ENCODE assay signal across 29 cellular contexts in genomic region chr3:65603631-65604030, GRCh38.
"Had no signal": no experiment of that assay in that cellular context is flagged by ENCODE, and none has a peak within 500 bp of the region (broad histone marks: within the 10 kb centered on the region; RNA-seq: fewer than 3 reads in every experiment).

No MANE protein-coding gene starts in this region.

- H3K4me1 ChIP-seq: testis, transverse colon, upper lobe of right lung, uterus had no signal

- H3K4me1 Mint-ChIP-seq: stimulated activated effector memory CD8-positive, alpha-beta T cell treated with anti-CD3 and anti-CD28 coated beads, Interleukin-12 subunit alpha, Interleukin-12 subunit beta, amount 100 ng/mL, for 72 hours; stimulated activated memory B cell treated with anti-CD40 and anti-IgM and Interleukin-4, amounts not matched to agents 10 μg/mL and 1 μg/mL and 100 μg/mL, for 72 hours; stimulated activated naive B cell treated with anti-CD40 and anti-IgM and Interleukin-4, amounts not matched to agents 10 μg/mL and 1 μg/mL and 100 μg/mL, for 72 hours; stimulated activated naive CD8-positive, alpha-beta T cell treated with anti-CD3 and anti-CD28 coated beads, Interleukin-15, amount 100 ng/mL, for 72 hours had no signal

- FAIRE-seq: urothelium cell line had no signal

- ATAC-seq: stimulated activated effector memory CD8-positive, alpha-beta T cell treated with anti-CD3 and anti-CD28 coated beads, Interleukin-12 subunit alpha, Interleukin-12 subunit beta, amount 100 ng/mL, for 72 hours; stimulated activated memory B cell treated with anti-CD40 and anti-IgM and Interleukin-4, amounts not matched to agents 10 μg/mL and 1 μg/mL and 100 μg/mL, for 72 hours; stimulated activated naive B cell treated with anti-CD40 and anti-IgM and Interleukin-4, amounts not matched to agents 10 μg/mL and 1 μg/mL and 100 μg/mL, for 72 hours; stimulated activated naive CD8-positive, alpha-beta T cell treated with anti-CD3 and anti-CD28 coated beads, Interleukin-15, amount 100 ng/mL, for 72 hours; stimulated activated naive CD8-positive, alpha-beta T cell treated with anti-CD3 and anti-CD28 coated beads, Interleukin-15, Interleukin-2, amounts not matched to agents 100 U/mL and 50 U/mL, for 24 hours; upper lobe of right lung had no signal

- H3K36me3 Mint-ChIP-seq: stimulated activated effector memory CD8-positive, alpha-beta T cell treated with anti-CD3 and anti-CD28 coated beads, Interleukin-12 subunit alpha, Interleukin-12 subunit beta, amount 100 ng/mL, for 72 hours; stimulated activated memory B cell treated with anti-CD40 and anti-IgM and Interleukin-4, amounts not matched to agents 10 μg/mL and 1 μg/mL and 100 μg/mL, for 72 hours; stimulated activated naive B cell treated with anti-CD40 and anti-IgM and Interleukin-4, amounts not matched to agents 10 μg/mL and 1 μg/mL and 100 μg/mL, for 72 hours; type B pancreatic cell had no signal

- H3K9me3 ChIP-seq: stomach, suprapubic skin, testis, thoracic aorta, thyroid gland, tibial artery, tibial nerve, transverse colon, upper lobe of left lung, upper lobe of right lung, uterus, vagina had no signal

- H3K27ac ChIP-seq: stomach, suprapubic skin, testis, thoracic aorta, thyroid gland, tibial artery, tibial nerve, transverse colon, upper lobe of left lung, upper lobe of right lung, uterus, vagina had no signal

- DNase-seq: stimulated activated CD4-positive, alpha-beta T cell treated with anti-CD3 and anti-CD28 coated beads, Interleukin-2, amount 100 ng/mL, for 48 hours; stimulated activated CD4-positive, alpha-beta T cell treated with anti-CD3 and anti-CD28 coated beads, Interleukin-4, amount 100 ng/mL, for 1 hour; stimulated activated CD4-positive, alpha-beta T cell treated with anti-CD3 and anti-CD28 coated beads, Interleukin-4, amount 100 ng/mL, for 24 hours; stimulated activated CD4-positive, alpha-beta T cell treated with anti-CD3 and anti-CD28 coated beads, Interleukin-4, amount 100 ng/mL, for 4 hours; stimulated activated CD8-positive, alpha-beta memory T cell treated with anti-CD3 and anti-CD28 coated beads, Interleukin-4, amount 100 ng/mL, for 48 hours; stimulated activated naive B cell treated with anti-CD40 and anti-IgM and Interleukin-4, amounts not matched to agents 10 μg/mL and 1 μg/mL and 100 μg/mL, for 72 hours; stimulated activated naive CD4-positive, alpha-beta T cell; stimulated activated naive CD4-positive, alpha-beta T cell treated with Interleukin-2 at 50 U/mL for 16 hours; stimulated activated naive CD8-positive, alpha-beta T cell treated with anti-CD3 and anti-CD28 coated beads, Interleukin-15, amount 100 ng/mL, for 72 hours; stimulated activated naive CD8-positive, alpha-beta T cell treated with anti-CD3 and anti-CD28 coated beads, Interleukin-15, Interleukin-2, amounts not matched to agents 100 U/mL and 50 U/mL, for 24 hours; stomach; substantia nigra; testis; thyroid gland; tibial artery; transverse colon; trophoblast cell; upper lobe of left lung; upper lobe of right lung; uterus had no signal

- H3K27ac Mint-ChIP-seq: stimulated activated effector memory CD8-positive, alpha-beta T cell treated with anti-CD3 and anti-CD28 coated beads, Interleukin-12 subunit alpha, Interleukin-12 subunit beta, amount 100 ng/mL, for 72 hours; stimulated activated memory B cell treated with anti-CD40 and anti-IgM and Interleukin-4, amounts not matched to agents 10 μg/mL and 1 μg/mL and 100 μg/mL, for 72 hours; stimulated activated naive B cell treated with anti-CD40 and anti-IgM and Interleukin-4, amounts not matched to agents 10 μg/mL and 1 μg/mL and 100 μg/mL, for 72 hours; stimulated activated naive CD8-positive, alpha-beta T cell treated with anti-CD3 and anti-CD28 coated beads, Interleukin-15, amount 100 ng/mL, for 72 hours; stimulated activated naive CD8-positive, alpha-beta T cell treated with anti-CD3 and anti-CD28 coated beads, Interleukin-15, Interleukin-2, amounts not matched to agents 100 ng/mL and 50 ng/mL, for 24 hours; type B pancreatic cell had no signal

- H3K36me3 ChIP-seq: stomach, suprapubic skin, thoracic aorta, thyroid gland, tibial artery, tibial nerve, transverse colon, upper lobe of left lung, upper lobe of right lung, uterus, vagina had no signal

- H3K4me3 Mint-ChIP-seq: stimulated activated effector memory CD8-positive, alpha-beta T cell treated with anti-CD3 and anti-CD28 coated beads, Interleukin-12 subunit alpha, Interleukin-12 subunit beta, amount 100 ng/mL, for 72 hours; stimulated activated memory B cell treated with anti-CD40 and anti-IgM and Interleukin-4, amounts not matched to agents 10 μg/mL and 1 μg/mL and 100 μg/mL, for 72 hours; stimulated activated naive B cell treated with anti-CD40 and anti-IgM and Interleukin-4, amounts not matched to agents 10 μg/mL and 1 μg/mL and 100 μg/mL, for 72 hours; stimulated activated naive CD8-positive, alpha-beta T cell treated with anti-CD3 and anti-CD28 coated beads, Interleukin-15, amount 100 ng/mL, for 72 hours; stimulated activated naive CD8-positive, alpha-beta T cell treated with anti-CD3 and anti-CD28 coated beads, Interleukin-15, Interleukin-2, amounts not matched to agents 100 ng/mL and 50 ng/mL, for 24 hours; type B pancreatic cell had no signal

- H3K27me3 Mint-ChIP-seq: stimulated activated memory B cell treated with anti-CD40 and anti-IgM and Interleukin-4, amounts not matched to agents 10 μg/mL and 1 μg/mL and 100 μg/mL, for 72 hours had no signal

- H3K4me3 ChIP-seq: stomach, suprapubic skin, testis, thoracic aorta, thyroid gland, tibial artery, tibial nerve, transverse colon, upper lobe of left lung, upper lobe of right lung, uterus, vagina had no signal

- H3K9me3 Mint-ChIP-seq: stimulated activated memory B cell treated with anti-CD40 and anti-IgM and Interleukin-4, amounts not matched to agents 10 μg/mL and 1 μg/mL and 100 μg/mL, for 72 hours; stimulated activated naive B cell treated with anti-CD40 and anti-IgM and Interleukin-4, amounts not matched to agents 10 μg/mL and 1 μg/mL and 100 μg/mL, for 72 hours; stimulated activated naive CD8-positive, alpha-beta T cell treated with anti-CD3 and anti-CD28 coated beads, Interleukin-15, amount 100 ng/mL, for 72 hours; stimulated activated naive CD8-positive, alpha-beta T cell treated with anti-CD3 and anti-CD28 coated beads, Interleukin-15, Interleukin-2, amounts not matched to agents 100 ng/mL and 50 ng/mL, for 24 hours had no signal

- H3K27me3 ChIP-seq: stomach, suprapubic skin, testis, thyroid gland, tibial artery, tibial nerve, transverse colon, upper lobe of left lung, upper lobe of right lung, uterus, vagina had no signal
